Comparison of ENCODE assay signal across 8 cellular contexts in genomic region chr2:238286987-238287386, GRCh38. TPM values are rescaled to one million over a fixed set of nuclear protein-coding genes. Genes with fewer than 3 reads are reported as not detected.
DNase-seq lines count a peak whose midpoint lies in the region; ATAC-seq and TF ChIP-seq lines count a peak whose summit lies in the region.

No MANE protein-coding gene starts in this region.

- no peak for TF ChIP-seq POLR2A in GM18505 (IDR thresholded peaks at IDR 0.05; ENCODE audit: borderline replicate concordance, extremely low read depth, insufficient read depth, insufficient read length)

- H3K27me3 Mint-ChIP-seq in H9 (ENCODE audit: low read depth): peaks cover 9% of the 10 kb centered on the region
- H3K27me3 Mint-ChIP-seq in activated CD4-positive, alpha-beta memory T cell treated with anti-CD3 and anti-CD28 coated beads, Interleukin-2, amount 10 ng/mL, durations not matched to agents 7 days and 5 days: no peaks in the 10 kb centered on the region

- no peak for DNase-seq in H9
- DNase-seq in activated CD4-positive, alpha-beta memory T cell treated with anti-CD3 and anti-CD28 coated beads, Interleukin-2, amount 10 ng/mL, durations not matched to agents 7 days and 5 days: no peak
- peak; percentile 24 for DNase-seq in glomerular visceral epithelial cell (ENCODE audit: extremely low spot score)
- no peak for DNase-seq in GM20000 (ENCODE audit: low spot score)
- no peak for DNase-seq in NCI-H510A treated with DMSO at 0.1 percent for 48 hours (lab: John Stamatoyannopoulos, UW)

- H3K4me2 ChIP-seq in H9 (ENCODE audit: insufficient read depth, insufficient read length, low read length): no peak overlapping the region

- no peaks in the 10 kb centered on the region for H3K9me3 Mint-ChIP-seq in H9
- no peaks in the 10 kb centered on the region for H3K9me3 Mint-ChIP-seq in activated CD4-positive, alpha-beta memory T cell treated with anti-CD3 and anti-CD28 coated beads, Interleukin-2, amount 10 ng/mL, durations not matched to agents 7 days and 5 days

- peak overlapping the region; percentile 29 for H3K18ac ChIP-seq in H9 (ENCODE audit: insufficient read length, low read depth, low read length)

- no peaks in the 10 kb centered on the region; the same call in 1 of the 2 replicates for H3K4me1 ChIP-seq in H9 (ENCODE audit: insufficient read depth, low read length)

- no peak overlapping the region for H2BK20ac ChIP-seq in H9 (ENCODE audit: low read depth, low read length, poor library complexity, severe bottlenecking)

- no peak overlapping the region for H4K5ac ChIP-seq in H9 (ENCODE audit: insufficient read length, low read depth, low read length)

- CTCF ChIA-PET in activated CD4-positive, alpha-beta memory T cell treated with anti-CD3 and anti-CD28 coated beads, Interleukin-2, amount 10 ng/mL, durations not matched to agents 7 days and 5 days (lab: Charles Lee): interaction anchor here (2.5 kb wide), 1 partner anchor 23 kb away, joined by 13 read pairs; no protein-coding TSS in a partner anchor

- H3K23ac ChIP-seq in H9 (ENCODE audit: insufficient read length, low read depth, low read length): no peak overlapping the region

- no peak overlapping the region for H3K9ac ChIP-seq in H9 (ENCODE audit: extremely low read depth, insufficient read length, low read length)

- no peak overlapping the region for H3K27ac ChIP-seq in H9 (ENCODE audit: insufficient read length, low read depth, low read length)
- H3K27ac ChIP-seq in skin epidermis: peak overlapping the region; percentile 55 to 100 (median 95)

- WGBS in H9 (ENCODE audit: extremely low coverage, insufficient read length, low lambda C conversion rate): no CpG with 5 or more reads among the region's 6 CpGs

- H3T11ph ChIP-seq in H9 (ENCODE audit: low read length): no peak overlapping the region

- no peak overlapping the region for H3K56ac ChIP-seq in H9 (ENCODE audit: insufficient read length, low read depth, low read length)

- no peaks in the 10 kb centered on the region for H3K27me3 ChIP-seq in H9 (ENCODE audit: insufficient read depth, low read length)

- H3K14ac ChIP-seq in H9 (ENCODE audit: insufficient read depth, low read length): no peak overlapping the region; the same call in 1 of the 2 replicates

- H3K9me3 ChIP-seq in H9 (ENCODE audit: control insufficient read depth, low read depth, low read length): no peaks in the 10 kb centered on the region

- ATAC-seq in GM18520 (IDR thresholded peaks at IDR 0.05; ENCODE audit: unreplicated experiment): no peak
- ATAC-seq in GM18505 (IDR thresholded peaks at IDR 0.05; ENCODE audit: unreplicated experiment): no peak

- no peak overlapping the region; the same call in 1 of the 2 replicates for H3K4ac ChIP-seq in H9 (ENCODE audit: low read depth, low read length)

- H3K79me1 ChIP-seq in H9 (ENCODE audit: insufficient read depth, low read depth, low read length, poor library complexity, severe bottlenecking): no peaks in the 10 kb centered on the region

- H2BK15ac ChIP-seq in H9 (ENCODE audit: low read depth, low read length): no peak overlapping the region

- no peak overlapping the region for H2BK5ac ChIP-seq in H9 (ENCODE audit: insufficient read length, low read length)

- no peak overlapping the region for H4K91ac ChIP-seq in H9 (ENCODE audit: insufficient read length, low read depth, low read length)

- TF ChIP-seq CTCF in H9 (conservative IDR thresholded peaks at IDR 0.05): no peak
- TF ChIP-seq CTCF in GM20000 (IDR thresholded peaks at IDR 0.05; ENCODE audit: extremely low read depth, missing control alignments): no peak

- peak overlapping the region in 1 of 3 experiments; percentile 59; a peak in 2 of 7 replicates for H3K27ac Mint-ChIP-seq in H9
- H3K27ac Mint-ChIP-seq in activated CD4-positive, alpha-beta memory T cell treated with anti-CD3 and anti-CD28 coated beads, Interleukin-2, amount 10 ng/mL, durations not matched to agents 7 days and 5 days: no peak overlapping the region

- no peaks in the 10 kb centered on the region; a peak in 1 of 7 replicates for H3K36me3 Mint-ChIP-seq in H9 (ENCODE audit: insufficient read depth in 1 of 3, low read depth in 3 of 3)
- no peaks in the 10 kb centered on the region for H3K36me3 Mint-ChIP-seq in activated CD4-positive, alpha-beta memory T cell treated with anti-CD3 and anti-CD28 coated beads, Interleukin-2, amount 10 ng/mL, durations not matched to agents 7 days and 5 days (ENCODE audit: low read depth)

- H3K4me3 Mint-ChIP-seq in H9: peak overlapping the region; percentile 85 to 89; a peak in 4 of 5 replicates
- peak overlapping the region; percentile 74 for H3K4me3 Mint-ChIP-seq in activated CD4-positive, alpha-beta memory T cell treated with anti-CD3 and anti-CD28 coated beads, Interleukin-2, amount 10 ng/mL, durations not matched to agents 7 days and 5 days

- H2AFZ ChIP-seq in H9 (ENCODE audit: low read length): no peak overlapping the region

- no peak overlapping the region for H4K8ac ChIP-seq in H9 (replicated peaks; ENCODE audit: insufficient read length, low read depth, low read length)

- H3K79me2 ChIP-seq in H9 (ENCODE audit: insufficient read depth, low read length): no peaks in the 10 kb centered on the region; the same call in 1 of the 2 replicates

- H2BK12ac ChIP-seq in H9 (ENCODE audit: insufficient read length, low read depth, low read length): no peak overlapping the region

- POLR2A ChIA-PET in activated CD4-positive, alpha-beta memory T cell treated with anti-CD3 and anti-CD28 coated beads, Interleukin-2, amount 10 ng/mL, durations not matched to agents 7 days and 5 days (lab: Charles Lee): interaction anchor here (1.6 to 3.3 kb wide), 3 partner anchors 84 to 594 kb away, joined by 3 to 7 read pairs (median 6); no protein-coding TSS in a partner anchor

- H2BK120ac ChIP-seq in H9 (ENCODE audit: low read depth, low read length, poor library complexity, severe bottlenecking): no peak overlapping the region

- peaks cover 11% of the 10 kb centered on the region for H3K23me2 ChIP-seq in H9 (ENCODE audit: insufficient read length, low read depth, low read length, poor library complexity, severe bottlenecking)

- H3K4me3 ChIP-seq in skin epidermis: peak overlapping the region; percentile 51 to 96 (median 72)

- H3K4me1 Mint-ChIP-seq in H9: peaks cover 37 to 54% of the 10 kb centered on the region in 2 experiments
- H3K4me1 Mint-ChIP-seq in activated CD4-positive, alpha-beta memory T cell treated with anti-CD3 and anti-CD28 coated beads, Interleukin-2, amount 10 ng/mL, durations not matched to agents 7 days and 5 days: peaks cover 25% of the 10 kb centered on the region

- no peak overlapping the region for H2AK5ac ChIP-seq in H9 (ENCODE audit: insufficient read length, low read length)

- H4K20me1 ChIP-seq in H9 (ENCODE audit: control insufficient read depth, insufficient read depth, insufficient read length): no peaks in the 10 kb centered on the region

RNA-seq across cellular contexts. Expression of gene PER2, which starts 1.4 kb away (rescaled TPM):
- 12.1 and 12.9 TPM in 2 replicates for total RNA-seq in H9 (2021)
- 1 to 10 TPM; 8.7 to 9.2 TPM for total RNA-seq in activated CD4-positive, alpha-beta memory T cell treated with anti-CD3 and anti-CD28 coated beads, Interleukin-2, amount 10 ng/mL, durations not matched to agents 7 days and 5 days

RNA-seq across cellular contexts. Expression of gene TRAF3IP1, which starts 33.3 kb away (rescaled TPM):
- 12.9 and 16.4 TPM in 2 replicates for total RNA-seq in H9 (2021)
- 1 to 10 TPM; 5.4 to 7.0 TPM for total RNA-seq in activated CD4-positive, alpha-beta memory T cell treated with anti-CD3 and anti-CD28 coated beads, Interleukin-2, amount 10 ng/mL, durations not matched to agents 7 days and 5 days

RNA-seq across cellular contexts. Expression of gene HES6, which starts 47.1 kb away (rescaled TPM):
- total RNA-seq in H9 (2021): 27.1 and 27.7 TPM in 2 replicates
- total RNA-seq in activated CD4-positive, alpha-beta memory T cell treated with anti-CD3 and anti-CD28 coated beads, Interleukin-2, amount 10 ng/mL, durations not matched to agents 7 days and 5 days: 1 to 10 TPM; 2.7 to 3.7 TPM
